Comparison of ENCODE assay signal across 18 cellular contexts in genomic region chr15:61841461-61841860, GRCh38.
DNase-seq lines count a peak whose midpoint lies in the region; ATAC-seq and TF ChIP-seq lines count a peak whose summit lies in the region.
"Had no signal": no experiment of that assay in that cellular context is flagged by ENCODE, and none has a peak within 500 bp of the region (broad histone marks: within the 10 kb centered on the region; RNA-seq: fewer than 3 reads in every experiment).

No MANE protein-coding gene starts in this region.

- DNase-seq in CD1c-positive myeloid dendritic cell (ENCODE audit: extremely low spot score) (peak; percentile 21), KBM-7 (peak; percentile 33), SJCRH30 (peak; percentile 29 to 59), glomerular visceral epithelial cell (ENCODE audit: extremely low spot score) (no peak), transverse colon (no peak), brain microvascular endothelial cell (no peak)
- no peak for DNase-seq in effector memory CD8-positive, alpha-beta T cell
- DNase-seq: ACHN, AML-193, Caco-2, DMS153, NCI-H1092, NCI-H2081 treated with DMSO at 0.1 percent for 48 hours, NCI-H510A, NCI-H774, PC-3 had no signal

- in situ Hi-C loops in KBM-7 (cut with MboI; ENCODE audit: low pct_unique_long_range_greater_than_20kb, low sequenced_read_pairs) (no loop called here), transverse colon (cut with MboI; ENCODE audit: low pct_ligation_motif_present in 1 of 4, low pct_unique_long_range_greater_than_20kb in 1 of 4, low sequenced_read_pairs in 3 of 4) (loop anchor here in 3 of 4 donors (25.0 kb wide), 3 partner anchors 679 to 1329 kb away; no protein-coding TSS in a partner anchor), brain microvascular endothelial cell (cut with HindIII; ENCODE audit: low pct_ligation_motif_present, low sequenced_read_pairs) (no loop called here)

- no peaks in the 10 kb centered on the region for H3K9me3 Mint-ChIP-seq in effector memory CD8-positive, alpha-beta T cell
- H3K9me3 Mint-ChIP-seq: CD14-positive monocyte had no signal

- H3K4me1 ChIP-seq in SJCRH30 (peaks cover 3% of the 10 kb centered on the region; the same call in 1 of the 2 replicates), transverse colon (no peaks in the 10 kb centered on the region)
- H3K4me1 ChIP-seq: Caco-2, SJSA1 had no signal

- no peak for TF ChIP-seq EP300 in transverse colon (IDR thresholded peaks at IDR 0.05; ENCODE audit: low read depth)

- no peaks in the 10 kb centered on the region for H3K9me3 ChIP-seq in SJCRH30 (replicated peaks)
- H3K9me3 ChIP-seq in transverse colon, result no peaks in the 10 kb centered on the region
- H3K9me3 ChIP-seq: Caco-2, SJSA1 had no signal

- TF ChIP-seq CTCF in transverse colon (IDR thresholded peaks at IDR 0.05) (no peak), brain microvascular endothelial cell (IDR thresholded peaks at IDR 0.05; ENCODE audit: low read depth, low read length, missing control alignments) (no peak)

- no peaks in the 10 kb centered on the region for H3K36me3 ChIP-seq in SJCRH30
- no peaks in the 10 kb centered on the region for H3K36me3 ChIP-seq in transverse colon
- no peaks in the 10 kb centered on the region for H3K36me3 ChIP-seq in brain microvascular endothelial cell (replicated peaks)
- H3K36me3 ChIP-seq: SJSA1 had no signal

- no peak for TF ChIP-seq POLR2A in transverse colon (IDR thresholded peaks at IDR 0.05)

- 71 to 75% methylated on average over 8 to 10 of the region's 10 CpGs for WGBS in transverse colon (ENCODE audit: low coverage in 1 of 2), 2 donors

- H3K36me3 Mint-ChIP-seq in effector memory CD8-positive, alpha-beta T cell (ENCODE audit: insufficient read depth), result no peaks in the 10 kb centered on the region
- H3K36me3 Mint-ChIP-seq: CD14-positive monocyte had no signal

- no peak overlapping the region for H3K4me3 Mint-ChIP-seq in effector memory CD8-positive, alpha-beta T cell
- H3K4me3 Mint-ChIP-seq: CD14-positive monocyte had no signal

- H3K4me1 Mint-ChIP-seq in effector memory CD8-positive, alpha-beta T cell (ENCODE audit: low read depth in 2 of 2), result peaks cover 3 to 11% of the 10 kb centered on the region in 2 donors

- H3K27ac ChIP-seq in SJCRH30 (no peak overlapping the region), transverse colon (no peak overlapping the region), brain microvascular endothelial cell (no peak overlapping the region)
- H3K27ac ChIP-seq: SJSA1 had no signal

- H3K27me3 ChIP-seq in SJCRH30, result no peaks in the 10 kb centered on the region
- peaks cover 4% of the 10 kb centered on the region for H3K27me3 ChIP-seq in transverse colon
- H3K27me3 ChIP-seq in brain microvascular endothelial cell (replicated peaks), result peaks cover 25% of the 10 kb centered on the region
- H3K27me3 ChIP-seq: SJSA1 had no signal

- intact Hi-C loops in transverse colon (cut with DNase I; ENCODE audit: low total_unique reads), result loop anchor here (10.0 kb wide), 1 partner anchor 1487 kb away; no protein-coding TSS in a partner anchor

- H3K27me3 Mint-ChIP-seq in effector memory CD8-positive, alpha-beta T cell, result peaks cover 46 to 54% of the 10 kb centered on the region in 2 donors

- H3K27ac Mint-ChIP-seq in effector memory CD8-positive, alpha-beta T cell, result no peak overlapping the region

- H3K4me3 ChIP-seq in SJCRH30 (no peak overlapping the region), transverse colon (no peak overlapping the region), brain microvascular endothelial cell (ENCODE audit: low read depth, low read length) (no peak overlapping the region)
- H3K4me3 ChIP-seq: SJSA1 had no signal

- ATAC-seq in effector memory CD8-positive, alpha-beta T cell (replicated peaks), result peak; percentile 33
- ATAC-seq: PC-3 had no signal

Comparison
In these comparisons a context has a peak if more than half of its experiments do, and no peak if none do; other contexts are left out.
1. DNase-seq: peak in CD1c-positive myeloid dendritic cell (single experiment), KBM-7 (single experiment) and SJCRH30 (2 of 2); none in effector memory CD8-positive, alpha-beta T cell (0 of 3), glomerular visceral epithelial cell (single experiment), transverse colon (single experiment) and brain microvascular endothelial cell (single experiment).
2. in situ Hi-C loops: an anchor here in transverse colon (25.0 kb wide); none called in KBM-7 and brain microvascular endothelial cell.